10 cellular contexts compared by ENCODE assay signal in the genomic region with DNA sequence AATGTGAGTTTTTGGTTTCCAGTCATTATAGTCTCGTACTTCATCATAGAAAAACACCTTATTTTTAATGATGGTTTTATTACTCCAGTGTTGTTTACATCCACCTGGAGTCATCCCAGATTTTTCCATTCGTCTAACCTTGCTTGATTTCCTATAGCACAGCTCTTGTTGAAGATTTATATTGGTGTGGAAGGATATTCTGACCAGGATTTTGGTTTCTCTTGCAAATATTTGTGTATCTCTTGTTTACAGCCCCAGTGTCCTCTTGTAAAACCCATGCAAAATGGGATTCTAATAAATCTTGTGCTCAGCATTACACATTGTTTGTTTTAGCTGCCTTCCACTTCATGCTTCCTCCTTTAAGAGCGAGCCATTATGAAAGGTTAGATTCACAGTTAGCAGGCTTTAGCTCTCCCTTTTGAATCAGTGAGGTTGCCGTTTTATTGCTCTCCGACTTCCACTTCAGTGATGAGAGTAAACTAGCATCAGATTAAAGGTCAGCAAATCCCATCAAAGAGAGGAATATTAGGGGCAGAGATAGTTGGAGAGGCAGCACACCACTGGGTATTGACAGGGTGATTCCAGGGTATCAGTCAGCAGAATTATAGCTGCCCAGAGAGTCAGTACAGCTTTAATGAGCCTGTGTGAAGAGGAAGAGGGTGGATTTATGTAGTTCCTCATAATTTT.
DNase-seq lines count a peak whose midpoint lies in the region; ATAC-seq and TF ChIP-seq lines count a peak whose summit lies in the region.
"Had no signal": no experiment of that assay in that cellular context is flagged by ENCODE, and none has a peak within 500 bp of the region (broad histone marks: within the 10 kb centered on the region; RNA-seq: fewer than 3 reads in every experiment).

No MANE protein-coding gene starts in this region.

- peak overlapping the region; percentile 19 for H3K4me3 Mint-ChIP-seq in activated naive CD8-positive, alpha-beta T cell treated with anti-CD3 and anti-CD28 coated beads, Interleukin-2, amount 50 U/mL, for 24 hours
- H3K4me3 Mint-ChIP-seq in activated naive CD8-positive, alpha-beta T cell treated with anti-CD3 and anti-CD28 coated beads for 36 hours: no peak overlapping the region
- H3K4me3 Mint-ChIP-seq in activated CD4-positive, alpha-beta T cell treated with anti-CD3 and anti-CD28 coated beads, Interleukin-2, amount 10 ng/mL, durations not matched to agents 7 days and 5 days: no peak overlapping the region
- no peak overlapping the region for H3K4me3 Mint-ChIP-seq in Caco-2 (ENCODE audit: unreplicated experiment)

- CTCF ChIA-PET in activated CD4-positive, alpha-beta T cell treated with anti-CD3 and anti-CD28 coated beads, Interleukin-2, amount 10 ng/mL, durations not matched to agents 7 days and 5 days (lab: Charles Lee): no interaction called here
- CTCF ChIA-PET in Caco-2 (lab: Charles Lee): no interaction called here

- H3K27me3 ChIP-seq in thoracic aorta (replicated peaks; ENCODE audit: insufficient read depth): no peaks in the 10 kb centered on the region
- H3K27me3 ChIP-seq in Caco-2 (replicated peaks; ENCODE audit: control insufficient read depth, insufficient read depth, low read length): no peaks in the 10 kb centered on the region
- H3K27me3 ChIP-seq: MG63 had no signal

- H3K27ac Mint-ChIP-seq in activated naive CD8-positive, alpha-beta T cell treated with anti-CD3 and anti-CD28 coated beads, Interleukin-2, amount 50 U/mL, for 24 hours: no peak overlapping the region
- no peak overlapping the region for H3K27ac Mint-ChIP-seq in activated naive CD8-positive, alpha-beta T cell treated with anti-CD3 and anti-CD28 coated beads for 36 hours
- H3K27ac Mint-ChIP-seq in activated CD4-positive, alpha-beta T cell treated with anti-CD3 and anti-CD28 coated beads, Interleukin-2, amount 10 ng/mL, durations not matched to agents 7 days and 5 days: no peak overlapping the region
- no peak overlapping the region for H3K27ac Mint-ChIP-seq in Caco-2 (ENCODE audit: unreplicated experiment)

- intact Hi-C loops in Caco-2 (cut with micrococcal nuclease; ENCODE audit: unreplicated experiment): no loop called here

- no peaks in the 10 kb centered on the region for H3K36me3 ChIP-seq in thoracic aorta
- no peaks in the 10 kb centered on the region for H3K36me3 ChIP-seq in Caco-2 (ENCODE audit: control insufficient read depth, insufficient read depth, low read length)
- H3K36me3 ChIP-seq: MG63 had no signal

- no peak overlapping the region for H3K27ac ChIP-seq in thoracic aorta

- H3K4me3 ChIP-seq in fibroblast of villous mesenchyme (ENCODE audit: low read depth, low read length) (no peak overlapping the region), thoracic aorta (peak overlapping the region; percentile 34), Caco-2 (ENCODE audit: low read depth, low read length) (no peak overlapping the region)
- H3K4me3 ChIP-seq: MG63 had no signal

- no TSS peak for BruUV-seq in Caco-2 (replicated peaks; lab: Mats Ljungman, UMichigan)

- H3K4me1 Mint-ChIP-seq in activated naive CD8-positive, alpha-beta T cell treated with anti-CD3 and anti-CD28 coated beads, Interleukin-2, amount 50 U/mL, for 24 hours: no peaks in the 10 kb centered on the region
- no peaks in the 10 kb centered on the region for H3K4me1 Mint-ChIP-seq in activated naive CD8-positive, alpha-beta T cell treated with anti-CD3 and anti-CD28 coated beads for 36 hours
- H3K4me1 Mint-ChIP-seq in activated CD4-positive, alpha-beta T cell treated with anti-CD3 and anti-CD28 coated beads, Interleukin-2, amount 10 ng/mL, durations not matched to agents 7 days and 5 days: no peaks in the 10 kb centered on the region
- peaks cover 7% of the 10 kb centered on the region for H3K4me1 Mint-ChIP-seq in Caco-2 (ENCODE audit: low read depth, unreplicated experiment)

- TF ChIP-seq CTCF in fibroblast of villous mesenchyme (IDR thresholded peaks at IDR 0.05; ENCODE audit: insufficient read depth, low read depth, low read length) (no peak), thoracic aorta (IDR thresholded peaks at IDR 0.05) (no peak), GM20000 (IDR thresholded peaks at IDR 0.05; ENCODE audit: extremely low read depth, missing control alignments) (no peak), Caco-2 (IDR thresholded peaks at IDR 0.05; ENCODE audit: insufficient read depth in 1 of 2, low read depth in 1 of 2, low read length in 1 of 2, severe bottlenecking in 1 of 2, unreplicated experiment in 1 of 2) (no peak)

- H3K9me3 Mint-ChIP-seq in activated naive CD8-positive, alpha-beta T cell treated with anti-CD3 and anti-CD28 coated beads, Interleukin-2, amount 50 U/mL, for 24 hours: no peaks in the 10 kb centered on the region
- no peaks in the 10 kb centered on the region for H3K9me3 Mint-ChIP-seq in activated naive CD8-positive, alpha-beta T cell treated with anti-CD3 and anti-CD28 coated beads for 36 hours
- no peaks in the 10 kb centered on the region for H3K9me3 Mint-ChIP-seq in activated CD4-positive, alpha-beta T cell treated with anti-CD3 and anti-CD28 coated beads, Interleukin-2, amount 10 ng/mL, durations not matched to agents 7 days and 5 days
- no peaks in the 10 kb centered on the region for H3K9me3 Mint-ChIP-seq in Caco-2 (ENCODE audit: unreplicated experiment)

- H3K27me3 Mint-ChIP-seq in activated naive CD8-positive, alpha-beta T cell treated with anti-CD3 and anti-CD28 coated beads, Interleukin-2, amount 50 U/mL, for 24 hours: no peaks in the 10 kb centered on the region
- no peaks in the 10 kb centered on the region for H3K27me3 Mint-ChIP-seq in activated naive CD8-positive, alpha-beta T cell treated with anti-CD3 and anti-CD28 coated beads for 36 hours
- H3K27me3 Mint-ChIP-seq in activated CD4-positive, alpha-beta T cell treated with anti-CD3 and anti-CD28 coated beads, Interleukin-2, amount 10 ng/mL, durations not matched to agents 7 days and 5 days: no peaks in the 10 kb centered on the region
- peaks cover 11% of the 10 kb centered on the region for H3K27me3 Mint-ChIP-seq in Caco-2 (ENCODE audit: insufficient read depth, unreplicated experiment)

- DNase-seq in activated naive CD8-positive, alpha-beta T cell treated with anti-CD3 and anti-CD28 coated beads, Interleukin-2, amount 50 U/mL, for 24 hours: no peak
- no peak for DNase-seq in activated naive CD8-positive, alpha-beta T cell treated with anti-CD3 and anti-CD28 coated beads for 36 hours
- DNase-seq in NCI-H526 treated with DMSO at 0.1 percent for 48 hours (lab: John Stamatoyannopoulos, UW) (peak; percentile 24), fibroblast of villous mesenchyme (ENCODE audit: low read depth) (peak; percentile 25), thoracic aorta (ENCODE audit: low spot score) (no peak), GM20000 (ENCODE audit: low spot score) (no peak), Caco-2 (no peak)
- DNase-seq in activated CD4-positive, alpha-beta T cell treated with anti-CD3 and anti-CD28 coated beads, Interleukin-2, amount 10 ng/mL, durations not matched to agents 7 days and 5 days: no peak
- DNase-seq: activated CD4-positive, alpha-beta T cell treated with anti-CD3 and anti-CD28 coated beads for 1 hour; MG63 had no signal

- POLR2A ChIA-PET in activated CD4-positive, alpha-beta T cell treated with anti-CD3 and anti-CD28 coated beads, Interleukin-2, amount 10 ng/mL, durations not matched to agents 7 days and 5 days (lab: Charles Lee): no interaction called here
- POLR2A ChIA-PET in Caco-2 (lab: Charles Lee): no interaction called here

- peaks cover 0 to 4% of the 10 kb centered on the region in 2 donors for H3K4me1 ChIP-seq in thoracic aorta (ENCODE audit: control insufficient read depth in 1 of 2, low read depth in 2 of 2)
- H3K4me1 ChIP-seq in Caco-2: no peaks in the 10 kb centered on the region

- no peak for ATAC-seq in activated naive CD8-positive, alpha-beta T cell treated with anti-CD3 and anti-CD28 coated beads, Interleukin-2, amount 50 U/mL, for 24 hours
- no peak for ATAC-seq in thoracic aorta (ENCODE audit: insufficient number of reproducible peaks, low FRiP score, low read depth)

- no peaks in the 10 kb centered on the region for H3K36me3 Mint-ChIP-seq in activated naive CD8-positive, alpha-beta T cell treated with anti-CD3 and anti-CD28 coated beads, Interleukin-2, amount 50 U/mL, for 24 hours (ENCODE audit: low read depth)
- no peaks in the 10 kb centered on the region for H3K36me3 Mint-ChIP-seq in activated naive CD8-positive, alpha-beta T cell treated with anti-CD3 and anti-CD28 coated beads for 36 hours
- H3K36me3 Mint-ChIP-seq in activated CD4-positive, alpha-beta T cell treated with anti-CD3 and anti-CD28 coated beads, Interleukin-2, amount 10 ng/mL, durations not matched to agents 7 days and 5 days (ENCODE audit: low read depth): no peaks in the 10 kb centered on the region
- no peaks in the 10 kb centered on the region for H3K36me3 Mint-ChIP-seq in Caco-2 (ENCODE audit: insufficient read depth, unreplicated experiment)

- H3K9me3 ChIP-seq in thoracic aorta (no peaks in the 10 kb centered on the region), Caco-2 (no peaks in the 10 kb centered on the region)
- H3K9me3 ChIP-seq: MG63 had no signal

Comparison
In these comparisons a context has a peak if more than half of its experiments do, and no peak if none do; other contexts are left out.
1. DNase-seq: peak in NCI-H526 treated with DMSO at 0.1 percent for 48 hours (single experiment) and fibroblast of villous mesenchyme (single experiment); none in activated naive CD8-positive, alpha-beta T cell treated with anti-CD3 and anti-CD28 coated beads, Interleukin-2, amount 50 U/mL, for 24 hours (single experiment), activated naive CD8-positive, alpha-beta T cell treated with anti-CD3 and anti-CD28 coated beads for 36 hours (single experiment), thoracic aorta (single experiment), GM20000 (single experiment), activated CD4-positive, alpha-beta T cell treated with anti-CD3 and anti-CD28 coated beads, Interleukin-2, amount 10 ng/mL, durations not matched to agents 7 days and 5 days (single experiment) and Caco-2 (0 of 2).